Comparison of ENCODE assay signal across 8 cellular contexts in genomic region chr12:58346032-58346632, GRCh38.
A peak's percentile ranks its signal among the peaks of the same experiment; 100 is the strongest.
DNase-seq lines count a peak whose midpoint lies in the region; ATAC-seq and TF ChIP-seq lines count a peak whose summit lies in the region.

No MANE protein-coding gene starts in this region.

- H3K4me1 Mint-ChIP-seq in type B pancreatic cell (ENCODE audit: unreplicated experiment), result peaks cover 19% of the 10 kb centered on the region

- no peak for DNase-seq in Right ventricle myocardium superior
- no peak for DNase-seq in cardiac septum (ENCODE audit: low spot score)
- DNase-seq in NCI-H2171 (lab: John Stamatoyannopoulos, UW), result peak; percentile 46
- DNase-seq in amniotic epithelial cell (ENCODE audit: low read depth), result peak; percentile 57
- DNase-seq in iPS-NIHi7 (ENCODE audit: extremely low spot score), result peak; percentile 41
- no peak for DNase-seq in type B pancreatic cell (ENCODE audit: extremely low spot score, unreplicated experiment)
- DNase-seq in NK-92 treated with Interleukin-12 subunit alpha and Interleukin-12 subunit beta, amount 100 ng/mL, for 24 hours (lab: John Stamatoyannopoulos, UW), result no peak

- TF ChIP-seq CTCF in type B pancreatic cell (conservative IDR thresholded peaks at IDR 0.05), result peak; percentile 92

- H3K36me3 Mint-ChIP-seq in type B pancreatic cell, result peaks cover 13% of the 10 kb centered on the region

- peaks cover 8% of the 10 kb centered on the region for H3K27me3 Mint-ChIP-seq in type B pancreatic cell

- intact Hi-C loops in Right ventricle myocardium superior (cut with DNase I) (loop anchor here (5.0 kb wide), 2 partner anchors 96 to 806 kb away; no protein-coding TSS in a partner anchor), cardiac septum (cut with DNase I) (loop anchor here (5.0 to 10.0 kb wide), 3 partner anchors 96 to 801 kb away; no protein-coding TSS in a partner anchor)

- no peak overlapping the region for H3K27ac Mint-ChIP-seq in type B pancreatic cell

- peaks cover 6% of the 10 kb centered on the region for H3K9me3 Mint-ChIP-seq in type B pancreatic cell

- H3K4me3 Mint-ChIP-seq in type B pancreatic cell, result peak overlapping the region; percentile 29

- ATAC-seq in Right ventricle myocardium superior (ENCODE audit: poor library complexity), result peak; percentile 72
- peak; percentile 72 for ATAC-seq in HG02678 (IDR thresholded peaks at IDR 0.05; ENCODE audit: unreplicated experiment)

Comparison
In these comparisons a context has a peak if more than half of its experiments do, and no peak if none do; other contexts are left out.
1. DNase-seq: peak in NCI-H2171 (single experiment), amniotic epithelial cell (single experiment) and iPS-NIHi7 (single experiment); none in Right ventricle myocardium superior (single experiment), cardiac septum (single experiment), type B pancreatic cell (single experiment) and NK-92 treated with Interleukin-12 subunit alpha and Interleukin-12 subunit beta, amount 100 ng/mL, for 24 hours (single experiment).